In genomic region chr7:30390872-30391646, GRCh38 we compare ENCODE assay signal across 23 cellular contexts.
A peak's percentile ranks its signal among the peaks of the same experiment; 100 is the strongest.
DNase-seq lines count a peak whose midpoint lies in the region; ATAC-seq and TF ChIP-seq lines count a peak whose summit lies in the region.
"Had no signal": no experiment of that assay in that cellular context is flagged by ENCODE, and none has a peak within 500 bp of the region (broad histone marks: within the 10 kb centered on the region; RNA-seq: fewer than 3 reads in every experiment).

No MANE protein-coding gene starts in this region.

- CTCF ChIA-PET in activated naive CD4-positive, alpha-beta T cell treated with anti-CD3 and anti-CD28 coated beads for 36 hours (lab: Charles Lee), result interaction anchor here (0.6 to 1.2 kb wide), 2 partner anchors 39 to 115 kb away, joined by 3 read pairs; no protein-coding TSS in a partner anchor

- H3K36me3 Mint-ChIP-seq in brain, result peaks cover 9% of the 10 kb centered on the region
- peaks cover 3% of the 10 kb centered on the region for H3K36me3 Mint-ChIP-seq in activated naive CD4-positive, alpha-beta T cell treated with anti-CD3 and anti-CD28 coated beads for 36 hours (ENCODE audit: low read depth)
- H3K36me3 Mint-ChIP-seq: activated naive CD4-positive, alpha-beta T cell treated with anti-CD3 and anti-CD28 coated beads, Interleukin-2, amount 50 U/mL, for 72 hours had no signal

- peak; percentile 53 for DNase-seq in DMS79 treated with DMSO at 0.1 percent for 48 hours (lab: John Stamatoyannopoulos, UW)
- peak; percentile 73 for DNase-seq in myocyte (ENCODE audit: low read depth)
- no peak for DNase-seq in activated CD4-positive, alpha-beta T cell treated with anti-CD3 and anti-CD28 coated beads for 1 hour
- DNase-seq in activated naive CD4-positive, alpha-beta T cell treated with anti-CD3 and anti-CD28 coated beads for 36 hours, result no peak
- DNase-seq: HCEC 1CT; head of caudate nucleus; mesenchymal stem cell; natural killer cell; NCI-H1105; NCI-H1930; NCI-H446; spleen; stimulated activated CD4-positive, alpha-beta T cell treated with anti-CD3 and anti-CD28 coated beads, Interleukin-2, amount 100 ng/mL, for 48 hours; stimulated activated naive B cell treated with anti-CD40 and anti-IgM and Interleukin-4, amounts not matched to agents 10 μg/mL and 1 μg/mL and 100 μg/mL, for 72 hours; T-helper 1 cell; uterus had no signal

- H3K27me3 Mint-ChIP-seq in brain, result no peaks in the 10 kb centered on the region
- no peaks in the 10 kb centered on the region for H3K27me3 Mint-ChIP-seq in activated naive CD4-positive, alpha-beta T cell treated with anti-CD3 and anti-CD28 coated beads for 36 hours (ENCODE audit: low read depth)
- H3K27me3 Mint-ChIP-seq: stimulated activated naive B cell treated with anti-CD40 and anti-IgM and Interleukin-4, amounts not matched to agents 10 μg/mL and 1 μg/mL and 100 μg/mL, for 72 hours had no signal

- no peak for TF ChIP-seq CTCF in brain (conservative IDR thresholded peaks at IDR 0.05)

- peak overlapping the region in 1 of 5 experiments; percentile 13 for H3K4me3 Mint-ChIP-seq in brain
- no peak overlapping the region for H3K4me3 Mint-ChIP-seq in activated naive CD4-positive, alpha-beta T cell treated with anti-CD3 and anti-CD28 coated beads for 36 hours
- H3K4me3 Mint-ChIP-seq: natural killer cell; stimulated activated naive B cell treated with anti-CD40 and anti-IgM and Interleukin-4, amounts not matched to agents 10 μg/mL and 1 μg/mL and 100 μg/mL, for 72 hours had no signal

- no peak overlapping the region for H3K4me3 ChIP-seq in HUES48 (ENCODE audit: low read depth, low read length)
- H3K4me3 ChIP-seq: ascending aorta, GM12878, spleen, uterus had no signal

- H3K27ac Mint-ChIP-seq in brain, result peak overlapping the region in 3 of 5 experiments; percentile 66 to 88 (median 86)
- H3K27ac Mint-ChIP-seq in activated naive CD4-positive, alpha-beta T cell treated with anti-CD3 and anti-CD28 coated beads for 36 hours, result no peak overlapping the region
- H3K27ac Mint-ChIP-seq: natural killer cell; stimulated activated naive B cell treated with anti-CD40 and anti-IgM and Interleukin-4, amounts not matched to agents 10 μg/mL and 1 μg/mL and 100 μg/mL, for 72 hours had no signal

- H3K4me1 ChIP-seq in HUES48 (ENCODE audit: control insufficient read depth, insufficient read depth, low read length), result peaks cover 19% of the 10 kb centered on the region
- H3K4me1 ChIP-seq: ascending aorta, uterus had no signal

- peaks cover 0 to 2% (median 0%) of the 10 kb centered on the region in 5 experiments for H3K9me3 Mint-ChIP-seq in brain
- H3K9me3 Mint-ChIP-seq in activated naive CD4-positive, alpha-beta T cell treated with anti-CD3 and anti-CD28 coated beads for 36 hours, result no peaks in the 10 kb centered on the region
- H3K9me3 Mint-ChIP-seq: activated naive CD4-positive, alpha-beta T cell treated with anti-CD3 and anti-CD28 coated beads, Interleukin-2, amount 50 U/mL, for 72 hours; natural killer cell; stimulated activated naive B cell treated with anti-CD40 and anti-IgM and Interleukin-4, amounts not matched to agents 10 μg/mL and 1 μg/mL and 100 μg/mL, for 72 hours had no signal

- H3K4me1 Mint-ChIP-seq in brain, result peaks cover 14% of the 10 kb centered on the region
- no peaks in the 10 kb centered on the region for H3K4me1 Mint-ChIP-seq in activated naive CD4-positive, alpha-beta T cell treated with anti-CD3 and anti-CD28 coated beads for 36 hours (ENCODE audit: low read depth)

- H3K9ac ChIP-seq in HUES48 (ENCODE audit: low read depth, low read length), result no peak overlapping the region

- H3K36me3 ChIP-seq in HUES48 (ENCODE audit: control insufficient read depth, insufficient read depth, low read length), result no peaks in the 10 kb centered on the region
- H3K36me3 ChIP-seq: uterus had no signal

- H3K27ac ChIP-seq in HUES48 (ENCODE audit: low read depth, low read length), result peak overlapping the region; percentile 84
- H3K27ac ChIP-seq: ascending aorta, C4-2B, uterus had no signal

- H3K27me3 ChIP-seq in HUES48 (ENCODE audit: control insufficient read depth, insufficient read depth, low read length), result no peaks in the 10 kb centered on the region
- H3K27me3 ChIP-seq: ascending aorta, spleen, uterus had no signal

- ATAC-seq in HG03135 (IDR thresholded peaks at IDR 0.05; ENCODE audit: unreplicated experiment), result no peak
- ATAC-seq: GM12878; natural killer cell; stimulated activated naive B cell treated with anti-CD40 and anti-IgM and Interleukin-4, amounts not matched to agents 10 μg/mL and 1 μg/mL and 100 μg/mL, for 72 hours had no signal

- no peaks in the 10 kb centered on the region for H3K9me3 ChIP-seq in HUES48 (ENCODE audit: control insufficient read depth, insufficient read depth, low read length)
- H3K9me3 ChIP-seq: ascending aorta, spleen, uterus had no signal

- intact Hi-C loops in activated naive CD4-positive, alpha-beta T cell treated with anti-CD3 and anti-CD28 coated beads for 36 hours (cut with micrococcal nuclease), result no loop called here

Comparison
In these comparisons a context has a peak if more than half of its experiments do, and no peak if none do; other contexts are left out.
1. DNase-seq: peak in DMS79 treated with DMSO at 0.1 percent for 48 hours (single experiment) and myocyte (single experiment); none in activated CD4-positive, alpha-beta T cell treated with anti-CD3 and anti-CD28 coated beads for 1 hour (single experiment) and activated naive CD4-positive, alpha-beta T cell treated with anti-CD3 and anti-CD28 coated beads for 36 hours (single experiment).